Comparison of ENCODE assay signal across 20 cellular contexts in the genomic region with DNA sequence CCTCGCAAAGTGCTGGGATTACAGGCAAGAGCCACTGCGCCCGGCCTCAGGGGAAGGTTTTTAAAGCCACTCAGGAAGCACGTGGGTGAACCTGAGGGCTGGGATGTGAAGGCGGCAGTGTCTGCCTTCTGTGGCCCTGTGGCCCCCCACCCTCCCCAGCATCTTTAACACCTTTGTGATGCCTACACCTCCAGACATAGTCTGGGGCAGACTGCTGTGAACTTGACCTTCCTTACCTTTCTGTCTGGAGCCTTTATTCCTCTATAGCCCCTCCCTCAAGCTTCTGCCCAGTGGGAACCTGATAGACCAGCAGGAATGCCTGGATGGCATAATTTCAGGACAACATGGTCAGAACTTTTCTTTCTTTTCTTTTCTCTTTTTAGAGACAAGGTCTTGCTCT.
"Had no signal": no experiment of that assay in that cellular context is flagged by ENCODE, and none has a peak within 500 bp of the region (broad histone marks: within the 10 kb centered on the region; RNA-seq: fewer than 3 reads in every experiment).

No MANE protein-coding gene starts in this region.

- H3K36me3 ChIP-seq: esophagus squamous epithelium, lower lobe of right lung, neutrophil, spleen, stomach, thoracic aorta, transverse colon had no signal

- H3K4me1 Mint-ChIP-seq: immature natural killer cell; stimulated activated naive B cell treated with anti-CD40 and anti-IgM and Interleukin-4, amounts not matched to agents 10 μg/mL and 1 μg/mL and 100 μg/mL, for 72 hours had no signal

- H3K27ac ChIP-seq: hepatocyte, left ventricle myocardium inferior, lower lobe of right lung, neutrophil, thoracic aorta, transverse colon had no signal

- H3K27me3 Mint-ChIP-seq: effector memory CD8-positive, alpha-beta T cell; stimulated activated naive B cell treated with anti-CD40 and anti-IgM and Interleukin-4, amounts not matched to agents 10 μg/mL and 1 μg/mL and 100 μg/mL, for 72 hours had no signal

- H3K36me3 Mint-ChIP-seq: immature natural killer cell; naive thymus-derived CD4-positive, alpha-beta T cell; stimulated activated naive B cell treated with anti-CD40 and anti-IgM and Interleukin-4, amounts not matched to agents 10 μg/mL and 1 μg/mL and 100 μg/mL, for 72 hours had no signal

- H3K27ac Mint-ChIP-seq: effector memory CD8-positive, alpha-beta T cell; immature natural killer cell; naive thymus-derived CD4-positive, alpha-beta T cell; nephron progenitor cell; stimulated activated naive B cell treated with anti-CD40 and anti-IgM and Interleukin-4, amounts not matched to agents 10 μg/mL and 1 μg/mL and 100 μg/mL, for 72 hours had no signal

- H3K4me1 ChIP-seq: left ventricle myocardium inferior, lower lobe of right lung, stomach, transverse colon had no signal

- H3K4me3 Mint-ChIP-seq: effector memory CD8-positive, alpha-beta T cell; immature natural killer cell; naive thymus-derived CD4-positive, alpha-beta T cell; nephron progenitor cell; stimulated activated naive B cell treated with anti-CD40 and anti-IgM and Interleukin-4, amounts not matched to agents 10 μg/mL and 1 μg/mL and 100 μg/mL, for 72 hours had no signal

- FAIRE-seq: keratinocyte had no signal

- DNase-seq: effector memory CD8-positive, alpha-beta T cell; esophagus squamous epithelium; foreskin fibroblast; immature natural killer cell; left ventricle myocardium inferior; lower lobe of right lung; mesenchymal stem cell; naive thymus-derived CD4-positive, alpha-beta T cell; spleen; stimulated activated CD4-positive, alpha-beta T cell treated with anti-CD3 and anti-CD28 coated beads, Interleukin-15, amount 100 ng/mL, for 24 hours; stimulated activated CD4-positive, alpha-beta T cell treated with anti-CD3 and anti-CD28 coated beads, Interleukin-1b, Interleukin-23, amount 100 ng/mL, for 48 hours; stimulated activated CD4-positive, alpha-beta T cell treated with anti-CD3 and anti-CD28 coated beads, Interleukin-4, amount 100 ng/mL, for 4 hours; stimulated activated naive B cell treated with anti-CD40 and anti-IgM and Interleukin-4, amounts not matched to agents 10 μg/mL and 1 μg/mL and 100 μg/mL, for 72 hours; stomach; transverse colon had no signal

- H3K9me3 Mint-ChIP-seq: nephron progenitor cell had no signal

- H3K4me3 ChIP-seq: esophagus squamous epithelium, hepatocyte, left ventricle myocardium inferior, lower lobe of right lung, spleen, stomach, thoracic aorta, transverse colon had no signal

- H3K27me3 ChIP-seq: esophagus squamous epithelium, hepatocyte, neutrophil, spleen, stomach, transverse colon had no signal

- H3K9me3 ChIP-seq: esophagus squamous epithelium, left ventricle myocardium inferior, lower lobe of right lung, neutrophil, stomach, thoracic aorta, transverse colon had no signal
